In the genomic region with DNA sequence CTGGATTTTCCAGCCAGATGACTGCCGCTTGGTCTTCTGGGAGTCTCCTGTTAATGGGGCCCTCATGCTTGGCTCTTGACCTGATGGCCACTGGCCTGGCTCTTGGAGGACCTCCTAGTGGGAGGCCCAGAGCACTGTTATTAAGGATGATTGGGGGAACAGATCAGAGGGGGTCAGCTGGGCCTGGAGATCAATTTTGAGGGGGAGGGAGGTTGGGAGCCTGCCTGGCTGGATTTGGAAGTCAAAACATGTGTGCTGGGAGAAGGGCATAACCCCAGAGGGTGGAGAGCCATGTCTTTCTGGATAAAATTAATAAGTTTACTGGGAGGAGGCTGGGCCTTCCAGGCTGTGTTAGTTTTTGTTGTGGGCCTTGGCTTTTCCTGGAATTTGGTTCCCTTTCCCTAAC, we compare ENCODE assay signal across 9 cellular contexts. TPM values are rescaled to one million over a fixed set of nuclear protein-coding genes. Genes with fewer than 3 reads are reported as not detected.
DNase-seq lines count a peak whose midpoint lies in the region; ATAC-seq and TF ChIP-seq lines count a peak whose summit lies in the region.
"Had no signal": no experiment of that assay in that cellular context is flagged by ENCODE, and none has a peak within 500 bp of the region (broad histone marks: within the 10 kb centered on the region; RNA-seq: fewer than 3 reads in every experiment).

No MANE protein-coding gene starts in this region.

- H3K9me3 ChIP-seq in adipocyte (ENCODE audit: control insufficient read depth, low read length) (no peaks in the 10 kb centered on the region), OCI-LY7 (ENCODE audit: low read length) (no peaks in the 10 kb centered on the region), MM.1S (replicated peaks; ENCODE audit: insufficient read depth, low read length) (no peaks in the 10 kb centered on the region)

- H3K36me3 ChIP-seq in adipocyte (ENCODE audit: control insufficient read depth, insufficient read depth, low read length, severe bottlenecking) (no peaks in the 10 kb centered on the region), OCI-LY7 (ENCODE audit: insufficient read depth, low read length) (no peaks in the 10 kb centered on the region), MM.1S (replicated peaks; ENCODE audit: insufficient read depth, low read length) (no peaks in the 10 kb centered on the region)

- no peaks in the 10 kb centered on the region for H3K27me3 ChIP-seq in adipocyte (replicated peaks; ENCODE audit: control insufficient read depth, insufficient read depth, low read length)
- H3K27me3 ChIP-seq in MM.1S (replicated peaks; ENCODE audit: insufficient read depth, low read length) = no peaks in the 10 kb centered on the region

- TF ChIP-seq CTCF in OCI-LY7 (conservative IDR thresholded peaks at IDR 0.05; ENCODE audit: low read length) = no peak
- no peak for TF ChIP-seq CTCF in MM.1S (IDR thresholded peaks at IDR 0.05; ENCODE audit: low read length)

- peaks cover 25% of the 10 kb centered on the region for H3K4me1 ChIP-seq in adipocyte (ENCODE audit: control insufficient read depth, insufficient read depth, low read length)
- no peaks in the 10 kb centered on the region for H3K4me1 ChIP-seq in OCI-LY7 (ENCODE audit: insufficient read depth, low read length, poor library complexity, severe bottlenecking)
- H3K4me1 ChIP-seq in MM.1S (ENCODE audit: low read length) = peaks cover 14% of the 10 kb centered on the region

- peak overlapping the region; percentile 15 for H3K4me3 ChIP-seq in adipocyte (ENCODE audit: low read length)
- H3K4me3 ChIP-seq in OCI-LY7 (ENCODE audit: low read depth, low read length, poor library complexity, severe bottlenecking) = no peak overlapping the region
- no peak overlapping the region for H3K4me3 ChIP-seq in MM.1S (ENCODE audit: low read length)

- peaks cover 24% of the 10 kb centered on the region for H3K4me1 Mint-ChIP-seq in stimulated activated naive CD8-positive, alpha-beta T cell treated with anti-CD3 and anti-CD28 coated beads, Interleukin-15, amount 100 ng/mL, for 72 hours

- H3K27ac Mint-ChIP-seq in stimulated activated naive CD8-positive, alpha-beta T cell treated with anti-CD3 and anti-CD28 coated beads, Interleukin-15, amount 100 ng/mL, for 72 hours = peak overlapping the region; percentile 71 to 79

- no peaks in the 10 kb centered on the region for H4K20me1 ChIP-seq in OCI-LY7 (ENCODE audit: insufficient read depth, low read length)
- H4K20me1 ChIP-seq in MM.1S (ENCODE audit: insufficient read depth, low read length) = no peaks in the 10 kb centered on the region

- H3K9me2 ChIP-seq in OCI-LY7 (ENCODE audit: insufficient read depth, low read length) (no peaks in the 10 kb centered on the region), MM.1S (replicated peaks; ENCODE audit: insufficient read depth, low read length) (no peaks in the 10 kb centered on the region)

- H3K27me3 Mint-ChIP-seq in stimulated activated naive CD8-positive, alpha-beta T cell treated with anti-CD3 and anti-CD28 coated beads, Interleukin-15, amount 100 ng/mL, for 72 hours = no peaks in the 10 kb centered on the region

- peak overlapping the region; percentile 93 to 98 for H3K4me3 Mint-ChIP-seq in stimulated activated naive CD8-positive, alpha-beta T cell treated with anti-CD3 and anti-CD28 coated beads, Interleukin-15, amount 100 ng/mL, for 72 hours

- CTCF ChIA-PET in OCI-LY7 (lab: Charles Lee; ENCODE audit: unreplicated experiment) = no interaction called here

- intact Hi-C loops in OCI-LY7 (cut with micrococcal nuclease; ENCODE audit: unreplicated experiment) = loop anchor here (5.0 to 10.0 kb wide), 2 partner anchors 399 to 513 kb away; a partner anchor contains a TSS

- H2AFZ ChIP-seq in OCI-LY7 (ENCODE audit: low read length) (no peak overlapping the region), MM.1S (ENCODE audit: low read length) (no peak overlapping the region)

- DNase-seq in NCI-H2227 (lab: John Stamatoyannopoulos, UW; ENCODE audit: unreplicated experiment) (peak; percentile 58), adipocyte (ENCODE audit: low read depth) (no peak), left lobe of liver (ENCODE audit: low spot score) (peak; percentile 66), OCI-LY7 (ENCODE audit: low spot score) (no peak), MM.1S (no peak)
- no peak for DNase-seq in stimulated activated naive CD8-positive, alpha-beta T cell treated with anti-CD3 and anti-CD28 coated beads, Interleukin-15, amount 100 ng/mL, for 72 hours
- DNase-seq: NCI-H526 treated with DMSO at 0.1 percent for 48 hours had no signal

- POLR2A ChIA-PET in OCI-LY7 (lab: Charles Lee) = interaction anchor here (0.5 kb wide), 1 partner anchor 1970 kb away, joined by 3 read pairs; no protein-coding TSS in a partner anchor

- BruUV-seq in OCI-LY7 (replicated peaks; lab: Mats Ljungman, UMichigan) = no TSS peak

- peaks cover 17% of the 10 kb centered on the region for H3F3A ChIP-seq in MM.1S (ENCODE audit: insufficient read depth, low read length)

- peaks cover 8 to 11% of the 10 kb centered on the region in 2 donors for H3K9me3 Mint-ChIP-seq in stimulated activated naive CD8-positive, alpha-beta T cell treated with anti-CD3 and anti-CD28 coated beads, Interleukin-15, amount 100 ng/mL, for 72 hours

- no peaks in the 10 kb centered on the region for H3K79me2 ChIP-seq in OCI-LY7 (ENCODE audit: insufficient read depth, low read depth, low read length)
- H3K79me2 ChIP-seq in MM.1S (ENCODE audit: low read length) = no peaks in the 10 kb centered on the region

- no peak overlapping the region for H3K4me2 ChIP-seq in OCI-LY7 (ENCODE audit: low read length)
- no peak overlapping the region for H3K4me2 ChIP-seq in MM.1S (ENCODE audit: low read depth, low read length)

- ATAC-seq in left lobe of liver (peak; percentile 4), GM19324 (IDR thresholded peaks at IDR 0.05; ENCODE audit: low FRiP score, unreplicated experiment) (no peak), GM21619 (IDR thresholded peaks at IDR 0.05; ENCODE audit: unreplicated experiment) (no peak)
- no peak for ATAC-seq in stimulated activated naive CD8-positive, alpha-beta T cell treated with anti-CD3 and anti-CD28 coated beads, Interleukin-15, amount 100 ng/mL, for 72 hours

- H3K27ac ChIP-seq in OCI-LY7 (ENCODE audit: low read depth, low read length, poor library complexity, severe bottlenecking) (no peak overlapping the region), MM.1S (ENCODE audit: low read length) (no peak overlapping the region)

- H3K9ac ChIP-seq in adipocyte (ENCODE audit: low read length) (peak overlapping the region; percentile 99), MM.1S (ENCODE audit: low read length) (no peak overlapping the region)

RNA-seq across cellular contexts. Expression of a gene that starts 1.3 kb away (rescaled TPM):
- total RNA-seq in left lobe of liver (72.2 TPM), OCI-LY7 (2022) (4.5 and 4.9 TPM in 2 replicates)
- 0.18 and 0.63 TPM in 2 replicates for total RNA-seq in OCI-LY7 (2014; rRNA removed; shearing (Covaris generic))

Comparison
In these comparisons a context has a peak if more than half of its experiments do, and no peak if none do; other contexts are left out.
1. DNase-seq: peak in NCI-H2227 (single experiment) and left lobe of liver (single experiment); none in adipocyte (single experiment), stimulated activated naive CD8-positive, alpha-beta T cell treated with anti-CD3 and anti-CD28 coated beads, Interleukin-15, amount 100 ng/mL, for 72 hours (0 of 2), OCI-LY7 (single experiment) and MM.1S (single experiment).
2. RNA of a gene that starts 1.3 kb away (total RNA-seq): 72.2 TPM in left lobe of liver (single experiment); 0.18 to 4.9 TPM in OCI-LY7; every median in the first group is over 10 times any median in the second.